Comparison of ENCODE assay signal across 19 cellular contexts in the genomic region with DNA sequence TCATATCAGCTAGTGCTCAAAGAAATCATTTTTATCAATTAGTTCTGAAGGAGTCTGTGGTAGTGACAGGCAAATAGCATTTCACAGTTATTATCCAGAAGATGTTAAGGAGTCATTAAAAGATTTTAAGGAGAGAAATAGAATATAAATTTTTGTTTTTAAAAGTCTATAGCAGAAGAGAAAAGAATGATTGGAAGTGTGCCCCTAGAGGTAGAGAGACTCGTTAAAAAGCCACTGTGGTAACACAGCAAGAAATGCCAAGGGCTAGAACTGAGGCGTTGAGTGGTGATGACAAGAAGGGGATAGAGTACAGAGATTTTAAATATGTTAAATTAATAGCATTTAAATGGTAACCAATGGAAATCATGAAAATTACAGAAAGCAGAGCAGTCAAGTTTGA.
DNase-seq lines count a peak whose midpoint lies in the region; ATAC-seq and TF ChIP-seq lines count a peak whose summit lies in the region.
"Had no signal": no experiment of that assay in that cellular context is flagged by ENCODE, and none has a peak within 500 bp of the region (broad histone marks: within the 10 kb centered on the region; RNA-seq: fewer than 3 reads in every experiment).

No MANE protein-coding gene starts in this region.

- H3K4me3 ChIP-seq in SK-N-SH (ENCODE audit: low read depth in 2 of 2, low read length in 1 of 2) (no peak overlapping the region), brain microvascular endothelial cell (ENCODE audit: low read depth, low read length) (no peak overlapping the region), WERI-Rb-1 (ENCODE audit: low read depth, low read length) (no peak overlapping the region), Caco-2 (ENCODE audit: low read depth, low read length) (no peak overlapping the region)

- H4K5ac ChIP-seq in H9 (ENCODE audit: insufficient read length, low read depth, low read length), result no peak overlapping the region

- H2AFZ ChIP-seq in SK-N-SH (ENCODE audit: low read depth) (no peak overlapping the region), H9 (ENCODE audit: low read length) (no peak overlapping the region)

- no peak overlapping the region for H3K4ac ChIP-seq in H9 (ENCODE audit: low read depth, low read length)

- in situ Hi-C loops in brain microvascular endothelial cell (cut with HindIII; ENCODE audit: low pct_ligation_motif_present, low sequenced_read_pairs), result no loop called here

- H4K91ac ChIP-seq in H9 (ENCODE audit: insufficient read length, low read depth, low read length), result no peak overlapping the region

- H3K36me3 ChIP-seq in SK-N-SH (replicated peaks in 1 of 2; ENCODE audit: control insufficient read depth in 1 of 2, insufficient read depth in 2 of 2, low read length in 1 of 2), result no peaks in the 10 kb centered on the region
- H3K36me3 ChIP-seq in brain microvascular endothelial cell (replicated peaks), result no peaks in the 10 kb centered on the region
- H3K36me3 ChIP-seq in WERI-Rb-1, result no peaks in the 10 kb centered on the region; the same call in none of the 2 replicates
- no peaks in the 10 kb centered on the region for H3K36me3 ChIP-seq in Caco-2 (ENCODE audit: control insufficient read depth, insufficient read depth, low read length)

- POLR2A ChIA-PET in SK-N-SH (lab: Yijun Ruan, JAX) (no interaction called here), Caco-2 (lab: Charles Lee) (no interaction called here)

- H3K9me2 ChIP-seq in SK-N-SH, result no peaks in the 10 kb centered on the region

- 14% methylated on average over 2 of the region's 2 CpGs for WGBS in SK-N-SH (ENCODE audit: low lambda C conversion rate)
- no CpG with 5 or more reads among the region's 2 CpGs for WGBS in H9 (ENCODE audit: extremely low coverage, insufficient read length, low lambda C conversion rate)

- no peaks in the 10 kb centered on the region for H3K23me2 ChIP-seq in H9 (ENCODE audit: insufficient read length, low read depth, low read length, poor library complexity, severe bottlenecking)

- H3K27ac ChIP-seq in SK-N-SH (ENCODE audit: low read depth in 2 of 2, low read length in 1 of 2), result no peak overlapping the region
- no peak overlapping the region for H3K27ac ChIP-seq in H9 (ENCODE audit: insufficient read length, low read depth, low read length)
- no peak overlapping the region for H3K27ac ChIP-seq in brain microvascular endothelial cell
- H3K27ac ChIP-seq in WERI-Rb-1, result no peak overlapping the region
- H3K27ac ChIP-seq: 22Rv1 had no signal

- H2AK5ac ChIP-seq in H9 (ENCODE audit: insufficient read length, low read length), result no peak overlapping the region

- H3K27me3 Mint-ChIP-seq in H9 (ENCODE audit: low read depth), result no peaks in the 10 kb centered on the region
- peaks cover 2% of the 10 kb centered on the region for H3K27me3 Mint-ChIP-seq in progenitor cell of endocrine pancreas
- H3K27me3 Mint-ChIP-seq in Caco-2 (ENCODE audit: insufficient read depth, unreplicated experiment), result peaks cover 5% of the 10 kb centered on the region

- H3K4me3 Mint-ChIP-seq in H9 (no peak overlapping the region), progenitor cell of endocrine pancreas (ENCODE audit: low read depth) (no peak overlapping the region), Caco-2 (ENCODE audit: unreplicated experiment) (no peak overlapping the region)
- H3K4me3 Mint-ChIP-seq: B cell; CD8-positive, alpha-beta memory T cell; HFFc6 had no signal

- no TSS peak for BruUV-seq in Caco-2 (replicated peaks; lab: Mats Ljungman, UMichigan)

- no peak overlapping the region for H3K14ac ChIP-seq in H9 (ENCODE audit: insufficient read depth, low read length)

- H4K20me1 ChIP-seq in SK-N-SH (ENCODE audit: insufficient read depth) (no peaks in the 10 kb centered on the region), H9 (ENCODE audit: control insufficient read depth, insufficient read depth, insufficient read length) (no peaks in the 10 kb centered on the region)

- TF ChIP-seq EP300 in SK-N-SH (IDR thresholded peaks at IDR 0.05; ENCODE audit: borderline replicate concordance in 1 of 2, low read depth in 1 of 2, low read length in 1 of 2), result no peak

- no peak overlapping the region for H3K56ac ChIP-seq in H9 (ENCODE audit: insufficient read length, low read depth, low read length)

- H3K23ac ChIP-seq in H9 (ENCODE audit: insufficient read length, low read depth, low read length), result no peak overlapping the region

- no peak overlapping the region for H2BK12ac ChIP-seq in H9 (ENCODE audit: insufficient read length, low read depth, low read length)

- H2BK20ac ChIP-seq in H9 (ENCODE audit: low read depth, low read length, poor library complexity, severe bottlenecking), result no peak overlapping the region

- H3K9me3 Mint-ChIP-seq in H9, result peaks cover 4 to 6% of the 10 kb centered on the region in 2 experiments; a peak in 4 of 5 replicates
- H3K9me3 Mint-ChIP-seq in progenitor cell of endocrine pancreas (ENCODE audit: low read depth), result no peaks in the 10 kb centered on the region
- peaks cover 9% of the 10 kb centered on the region for H3K9me3 Mint-ChIP-seq in Caco-2 (ENCODE audit: unreplicated experiment)

- intact Hi-C loops in Caco-2 (cut with micrococcal nuclease; ENCODE audit: unreplicated experiment), result no loop called here

- H2BK5ac ChIP-seq in H9 (ENCODE audit: insufficient read length, low read length), result no peak overlapping the region

- H3K79me1 ChIP-seq in H9 (ENCODE audit: insufficient read depth, low read depth, low read length, poor library complexity, severe bottlenecking), result no peaks in the 10 kb centered on the region

- H2BK15ac ChIP-seq in H9 (ENCODE audit: low read depth, low read length), result no peak overlapping the region

- no peak overlapping the region for H2BK120ac ChIP-seq in H9 (ENCODE audit: low read depth, low read length, poor library complexity, severe bottlenecking)

- no peaks in the 10 kb centered on the region for H3F3A ChIP-seq in SK-N-SH (replicated peaks; ENCODE audit: insufficient read depth)

- H3K36me3 Mint-ChIP-seq in H9 (ENCODE audit: insufficient read depth in 1 of 3, low read depth in 3 of 3) (0 out of 7 replicates have a peak, but pooled peaks cover 0 to 4% (median 0%) of the 10 kb centered on the region in 3 experiments), progenitor cell of endocrine pancreas (ENCODE audit: insufficient read depth) (no peaks in the 10 kb centered on the region), Caco-2 (ENCODE audit: insufficient read depth, unreplicated experiment) (no peaks in the 10 kb centered on the region)

- H3K9me3 ChIP-seq in SK-N-SH (no peaks in the 10 kb centered on the region), H9 (ENCODE audit: control insufficient read depth, low read depth, low read length) (no peaks in the 10 kb centered on the region), WERI-Rb-1 (ENCODE audit: severe bottlenecking) (no peaks in the 10 kb centered on the region), Caco-2 (no peaks in the 10 kb centered on the region)

- H3K4me1 Mint-ChIP-seq in H9 (no peaks in the 10 kb centered on the region), progenitor cell of endocrine pancreas (ENCODE audit: low read depth) (peaks cover 3% of the 10 kb centered on the region), Caco-2 (ENCODE audit: low read depth, unreplicated experiment) (no peaks in the 10 kb centered on the region)
- H3K4me1 Mint-ChIP-seq: B cell; CD8-positive, alpha-beta memory T cell had no signal

- H3K27ac Mint-ChIP-seq in H9 (no peak overlapping the region), progenitor cell of endocrine pancreas (no peak overlapping the region), Caco-2 (ENCODE audit: unreplicated experiment) (no peak overlapping the region)
- H3K27ac Mint-ChIP-seq: B cell; CD8-positive, alpha-beta memory T cell; HFFc6 had no signal

- H3K79me2 ChIP-seq in SK-N-SH (ENCODE audit: insufficient read depth) (no peaks in the 10 kb centered on the region), H9 (ENCODE audit: insufficient read depth, low read length) (no peaks in the 10 kb centered on the region)

- H3K4me1 ChIP-seq in SK-N-SH (ENCODE audit: control insufficient read depth in 1 of 2, insufficient read depth in 2 of 2, low read depth in 1 of 2, low read length in 1 of 2) (no peaks in the 10 kb centered on the region), H9 (ENCODE audit: insufficient read depth, low read length) (no peaks in the 10 kb centered on the region), Caco-2 (no peaks in the 10 kb centered on the region)

- TF ChIP-seq CTCF in SK-N-SH (IDR thresholded peaks at IDR 0.05) (no peak; the same call in 1 of the 2 replicates), H9 (conservative IDR thresholded peaks at IDR 0.05) (peak; percentile 56), brain microvascular endothelial cell (IDR thresholded peaks at IDR 0.05; ENCODE audit: low read depth, low read length, missing control alignments) (peak; percentile 17), progenitor cell of endocrine pancreas (IDR thresholded peaks at IDR 0.05; ENCODE audit: unreplicated experiment) (peak; percentile 11), WERI-Rb-1 (IDR thresholded peaks at IDR 0.05; ENCODE audit: low read depth, low read length) (no peak), Caco-2 (IDR thresholded peaks at IDR 0.05; ENCODE audit: insufficient read depth in 1 of 2, low read depth in 1 of 2, low read length in 1 of 2, severe bottlenecking in 1 of 2, unreplicated experiment in 1 of 2) (peak in 1 of 2 experiments; percentile 24)

- no peak overlapping the region for H4K8ac ChIP-seq in H9 (replicated peaks; ENCODE audit: insufficient read length, low read depth, low read length)

- H3K27me3 ChIP-seq in SK-N-SH (ENCODE audit: insufficient read depth), result no peaks in the 10 kb centered on the region
- H3K27me3 ChIP-seq in H9 (ENCODE audit: insufficient read depth, low read length), result no peaks in the 10 kb centered on the region
- no peaks in the 10 kb centered on the region for H3K27me3 ChIP-seq in brain microvascular endothelial cell (replicated peaks)
- no peaks in the 10 kb centered on the region for H3K27me3 ChIP-seq in WERI-Rb-1 (ENCODE audit: insufficient read depth, low read depth, severe bottlenecking)
- H3K27me3 ChIP-seq in Caco-2 (replicated peaks; ENCODE audit: control insufficient read depth, insufficient read depth, low read length), result no peaks in the 10 kb centered on the region

- H3K9ac ChIP-seq in SK-N-SH (no peak overlapping the region), H9 (ENCODE audit: extremely low read depth, insufficient read length, low read length) (no peak overlapping the region)

- no peak for ATAC-seq in SK-N-SH treated with all-trans-retinoic acid at 6 μM for 48 hours
- ATAC-seq: Panc1 had no signal

- no peak for DNase-seq in SK-N-SH
- no peak for DNase-seq in H9
- no peak for DNase-seq in brain microvascular endothelial cell
- no peak for DNase-seq in progenitor cell of endocrine pancreas (ENCODE audit: low spot score, unreplicated experiment)
- DNase-seq in NCI-H1105 (lab: John Stamatoyannopoulos, UW), result no peak
- DNase-seq in WERI-Rb-1, result no peak
- DNase-seq in Caco-2, result no peak
- DNase-seq: CD8-positive, alpha-beta memory T cell; DND-41; HFFc6; NCI-H1092; NCI-H1694; NCI-H510A treated with DMSO at 0.1 percent for 48 hours; NCI-H82; SHP77 had no signal

- CTCF ChIA-PET in SK-N-SH (lab: Yijun Ruan, JAX) (interaction anchor here (0.7 to 1.8 kb wide), 5 partner anchors 8 to 32 kb away, joined by 3 to 4 read pairs (median 4); no protein-coding TSS in a partner anchor), Caco-2 (lab: Charles Lee) (no interaction called here)

- H3K4me2 ChIP-seq in SK-N-SH, result no peak overlapping the region
- no peak overlapping the region for H3K4me2 ChIP-seq in H9 (ENCODE audit: insufficient read depth, insufficient read length, low read length)

- no peak overlapping the region for H3K18ac ChIP-seq in H9 (ENCODE audit: insufficient read length, low read depth, low read length)

- no peak overlapping the region for H3T11ph ChIP-seq in H9 (ENCODE audit: low read length)

- no peak for TF ChIP-seq RAD21 in SK-N-SH (IDR thresholded peaks at IDR 0.05; ENCODE audit: low read length)

Comparison
In these comparisons a context has a peak if more than half of its experiments do, and no peak if none do; other contexts are left out.
1. CTCF ChIP-seq: peak in H9 (single experiment), brain microvascular endothelial cell (single experiment) and progenitor cell of endocrine pancreas (single experiment); none in SK-N-SH (single experiment) and WERI-Rb-1 (single experiment).